20 cellular contexts compared by ENCODE assay signal in the genomic region with DNA sequence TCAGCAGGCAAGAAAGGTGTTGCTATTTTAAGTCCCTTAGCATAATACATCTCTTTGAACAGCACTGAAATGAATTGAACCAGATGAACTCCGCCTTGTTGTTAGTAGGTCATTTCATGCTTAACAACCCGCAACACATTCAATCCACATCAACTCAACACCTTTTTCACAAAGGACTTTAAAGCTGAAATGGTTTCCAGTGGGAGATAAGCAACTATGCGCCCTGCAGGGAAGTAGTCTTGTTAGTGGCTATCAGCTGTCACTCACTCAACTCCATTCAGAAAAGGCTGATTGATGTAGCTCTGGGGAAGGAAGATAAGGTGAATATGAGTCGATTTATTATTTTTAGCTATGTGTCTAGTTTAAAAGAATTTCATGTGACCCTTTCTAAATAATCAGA.
"Had no signal": no experiment of that assay in that cellular context is flagged by ENCODE, and none has a peak within 500 bp of the region (broad histone marks: within the 10 kb centered on the region; RNA-seq: fewer than 3 reads in every experiment).

No MANE protein-coding gene starts in this region.

- H3K9me3 ChIP-seq: body of pancreas, right lobe of liver, stomach, suprapubic skin, tibial nerve had no signal

- H2AFZ ChIP-seq: parathyroid adenoma had no signal

- H3K4me3 ChIP-seq: body of pancreas, cardiac muscle cell, right lobe of liver, skin epidermis, stomach, suprapubic skin, tibial nerve had no signal

- DNase-seq: activated CD4-positive, alpha-beta memory T cell treated with anti-CD3 and anti-CD28 coated beads, Interleukin-2, amount 10 ng/mL, durations not matched to agents 7 days and 5 days; activated CD4-positive, alpha-beta T cell treated with anti-CD3 and anti-CD28 coated beads, Interleukin-2, amount 10 ng/mL, durations not matched to agents 24 days and 14 days; activated effector memory CD4-positive, alpha-beta T cell treated with Interleukin-2 at 50 U/mL for 16 hours; activated naive CD4-positive, alpha-beta T cell treated with anti-CD3 and anti-CD28 coated beads, Interleukin-2, amount 10 ng/mL, durations not matched to agents 7 days and 5 days; activated T-cell treated with anti-CD3 and anti-CD28 coated beads, Interleukin-2, amount 50 U/mL, for 72 hours; body of pancreas; kidney glomerular epithelial cell; naive B cell; nucleus accumbens; right lobe of liver; stimulated activated CD4-positive, alpha-beta T cell treated with anti-CD3 and anti-CD28 coated beads, Interleukin-1b, Interleukin-23, amount 100 ng/mL, for 48 hours; stomach; T-helper 17 cell had no signal

- H3K36me3 ChIP-seq: cardiac muscle cell, right lobe of liver, suprapubic skin had no signal

- H3K4me1 ChIP-seq: body of pancreas, right lobe of liver, suprapubic skin had no signal

- H3K79me2 ChIP-seq: parathyroid adenoma had no signal

- ATAC-seq: activated T-cell treated with anti-CD3 and anti-CD28 coated beads, Interleukin-2, amount 50 U/mL, for 72 hours; body of pancreas; right lobe of liver; stimulated activated memory B cell treated with anti-CD40 and anti-IgM and Interleukin-4, amounts not matched to agents 10 μg/mL and 1 μg/mL and 100 μg/mL, for 72 hours; T-helper 17 cell had no signal

- H3K9ac ChIP-seq: parathyroid adenoma had no signal

- FAIRE-seq: endometrium had no signal

- H3K27me3 ChIP-seq: body of pancreas, cardiac muscle cell, right lobe of liver, stomach, suprapubic skin, tibial nerve had no signal

- H3K27ac ChIP-seq: body of pancreas, cardiac muscle cell, parathyroid adenoma, right lobe of liver, skin epidermis, stomach, suprapubic skin, tibial nerve had no signal
